In the genomic region with DNA sequence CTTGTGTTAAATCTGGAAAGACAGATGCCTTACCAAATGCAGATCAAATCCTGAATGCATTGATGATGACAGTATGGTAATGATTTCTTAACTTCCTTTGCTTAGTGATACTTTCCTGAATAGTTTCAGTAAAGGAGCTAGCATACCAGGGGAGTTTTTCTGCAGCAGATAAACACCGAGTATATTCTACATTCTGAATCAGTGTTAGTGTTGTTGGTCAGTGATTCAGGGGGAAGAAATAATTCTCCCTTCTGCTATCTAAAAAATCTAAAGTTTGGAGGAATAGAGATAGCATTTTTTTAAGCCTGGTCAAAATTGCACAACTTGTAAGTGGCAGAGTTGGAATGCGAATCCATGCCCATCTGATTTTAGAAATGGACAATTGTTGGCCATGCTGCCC, we compare ENCODE assay signal across 1 cellular context.
TF ChIP-seq lines count a peak whose summit lies in the region.

No MANE protein-coding gene starts in this region.

TF ChIP-seq in IMR-90, 13 proteins besides CTCF, POLR2A, EP300 and RAD21:
- TF ChIP-seq RCOR1 (IDR thresholded peaks at IDR 0.05; ENCODE audit: insufficient replicate concordance, low read length) (no peak), CEBPB (IDR thresholded peaks at IDR 0.05; ENCODE audit: low read depth, low read length) (peak; percentile 67)
